7 cellular contexts compared by ENCODE assay signal in genomic region chr2:126733795-126734194, GRCh38.
"Had no signal": no experiment of that assay in that cellular context is flagged by ENCODE, and none has a peak within 500 bp of the region (broad histone marks: within the 10 kb centered on the region; RNA-seq: fewer than 3 reads in every experiment).

No MANE protein-coding gene starts in this region.

- H3K27ac ChIP-seq: HL-60, KMS-11 had no signal

- H3K4me2 ChIP-seq: KMS-11 had no signal

- FAIRE-seq: HepG2, HTR-8/SVneo had no signal

- ATAC-seq: HepG2 had no signal

- DNase-seq: IMR-90, KBM-7, KG1 had no signal

- H3K9ac ChIP-seq: KMS-11 had no signal
